11 cellular contexts compared by ENCODE assay signal in the genomic region with DNA sequence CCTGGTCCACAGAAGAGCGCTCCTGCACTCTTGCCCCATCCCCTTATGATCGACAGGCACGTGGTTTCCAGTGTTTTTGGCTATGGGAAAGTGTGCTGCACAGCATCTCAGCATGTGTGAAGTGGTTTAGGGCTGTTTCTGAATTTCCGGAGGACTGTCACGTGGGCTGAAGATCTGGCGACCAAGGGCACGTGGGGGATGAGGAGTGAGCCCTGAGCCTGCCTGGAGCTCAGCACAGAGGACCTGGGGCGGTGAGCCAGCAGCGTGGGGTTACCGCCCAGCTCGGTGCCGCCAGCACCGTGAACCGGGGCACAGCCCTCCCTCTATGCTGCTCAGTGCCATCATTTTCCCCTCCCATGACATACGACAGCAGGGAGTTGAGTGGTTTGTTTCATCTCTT.
DNase-seq lines count a peak whose midpoint lies in the region; ATAC-seq and TF ChIP-seq lines count a peak whose summit lies in the region.
"Had no signal": no experiment of that assay in that cellular context is flagged by ENCODE, and none has a peak within 500 bp of the region (broad histone marks: within the 10 kb centered on the region; RNA-seq: fewer than 3 reads in every experiment).

No MANE protein-coding gene starts in this region.

- peaks cover 0 to 19% (median 6%) of the 10 kb centered on the region in 11 experiments; a peak in 5 of 22 replicates for H3K36me3 ChIP-seq in BLaER1 treated with 17β-estradiol and CSF1 and Interleukin-3, amounts not matched to agents 10 nM and 100 nM

- TF ChIP-seq CTCF in coronary artery (IDR thresholded peaks at IDR 0.05) = no peak

- CTCF ChIA-PET in activated CD4-positive, alpha-beta memory T cell treated with anti-CD3 and anti-CD28 coated beads, Interleukin-2, amount 10 ng/mL, durations not matched to agents 7 days and 5 days (lab: Charles Lee) = no interaction called here

- H3K9me3 Mint-ChIP-seq in activated CD4-positive, alpha-beta memory T cell treated with anti-CD3 and anti-CD28 coated beads, Interleukin-2, amount 10 ng/mL, durations not matched to agents 7 days and 5 days = no peaks in the 10 kb centered on the region

- peak overlapping the region; percentile 50 to 84 (median 70) for H3K4me2 ChIP-seq in BLaER1 treated with 17β-estradiol and CSF1 and Interleukin-3, amounts not matched to agents 10 nM and 100 nM

- no peaks in the 10 kb centered on the region for H3K36me3 Mint-ChIP-seq in activated CD4-positive, alpha-beta memory T cell treated with anti-CD3 and anti-CD28 coated beads, Interleukin-2, amount 10 ng/mL, durations not matched to agents 7 days and 5 days (ENCODE audit: low read depth)

- DNase-seq in activated CD4-positive, alpha-beta memory T cell treated with anti-CD3 and anti-CD28 coated beads, Interleukin-2, amount 10 ng/mL, durations not matched to agents 7 days and 5 days = peak; percentile 64
- DNase-seq in coronary artery (ENCODE audit: low spot score) (peak; percentile 47), medulla oblongata (ENCODE audit: extremely low spot score) (no peak), KBM-7 (no peak)
- peak; percentile 57 for DNase-seq in stimulated activated CD4-positive, alpha-beta T cell treated with anti-CD3 and anti-CD28 coated beads, Interleukin-1b, Interleukin-23, amount 100 ng/mL, for 48 hours
- DNase-seq: NCI-H526 treated with DMSO at 0.1 percent for 48 hours had no signal

- H3K4me1 ChIP-seq in BLaER1 treated with 17β-estradiol and CSF1 and Interleukin-3, amounts not matched to agents 10 nM and 100 nM = peaks cover 17 to 29% (median 26%) of the 10 kb centered on the region in 10 experiments
- H3K4me1 ChIP-seq: ascending aorta had no signal

- POLR2A ChIA-PET in activated CD4-positive, alpha-beta memory T cell treated with anti-CD3 and anti-CD28 coated beads, Interleukin-2, amount 10 ng/mL, durations not matched to agents 7 days and 5 days (lab: Charles Lee) = no interaction called here

- no peaks in the 10 kb centered on the region for H3K27me3 Mint-ChIP-seq in activated CD4-positive, alpha-beta memory T cell treated with anti-CD3 and anti-CD28 coated beads, Interleukin-2, amount 10 ng/mL, durations not matched to agents 7 days and 5 days
- H3K27me3 Mint-ChIP-seq: B cell had no signal

- in situ Hi-C loops in KBM-7 (cut with MboI; ENCODE audit: low pct_unique_long_range_greater_than_20kb, low sequenced_read_pairs) = no loop called here

- H4K20me1 ChIP-seq in BLaER1 treated with 17β-estradiol and CSF1 and Interleukin-3, amounts not matched to agents 10 nM and 100 nM = peaks cover 0 to 22% (median 0%) of the 10 kb centered on the region in 11 experiments; a peak in 3 of 22 replicates

- no peak overlapping the region for H3K4me3 Mint-ChIP-seq in activated CD4-positive, alpha-beta memory T cell treated with anti-CD3 and anti-CD28 coated beads, Interleukin-2, amount 10 ng/mL, durations not matched to agents 7 days and 5 days
- H3K4me3 Mint-ChIP-seq: B cell had no signal

- H3K9me3 ChIP-seq in BLaER1 treated with 17β-estradiol and CSF1 and Interleukin-3, amounts not matched to agents 10 nM and 100 nM (replicated peaks in 1 of 11) = no peaks in the 10 kb centered on the region
- H3K9me3 ChIP-seq: ascending aorta had no signal

- ATAC-seq in HG03039 (IDR thresholded peaks at IDR 0.05; ENCODE audit: unreplicated experiment) = no peak
- no peak for ATAC-seq in GM18870 (IDR thresholded peaks at IDR 0.05; ENCODE audit: unreplicated experiment)

- no peaks in the 10 kb centered on the region for H3K27me3 ChIP-seq in BLaER1 treated with 17β-estradiol and CSF1 and Interleukin-3, amounts not matched to agents 10 nM and 100 nM
- H3K27me3 ChIP-seq: ascending aorta had no signal

- H3K4me3 ChIP-seq in BLaER1 treated with 17β-estradiol and CSF1 and Interleukin-3, amounts not matched to agents 10 nM and 100 nM = no peak overlapping the region
- H3K4me3 ChIP-seq in coronary artery = no peak overlapping the region
- H3K4me3 ChIP-seq: ascending aorta had no signal

- H3K27ac ChIP-seq in BLaER1 treated with 17β-estradiol and CSF1 and Interleukin-3, amounts not matched to agents 10 nM and 100 nM = peak overlapping the region in 2 of 11 experiments; percentile 3 to 17; a peak in 3 of 22 replicates
- no peak overlapping the region for H3K27ac ChIP-seq in coronary artery
- H3K27ac ChIP-seq: ascending aorta had no signal

- peak overlapping the region in 2 of 11 experiments; percentile 50 to 55; a peak in 1 of 22 replicates for H3K9ac ChIP-seq in BLaER1 treated with 17β-estradiol and CSF1 and Interleukin-3, amounts not matched to agents 10 nM and 100 nM

- peak overlapping the region; percentile 1 for H3K27ac Mint-ChIP-seq in activated CD4-positive, alpha-beta memory T cell treated with anti-CD3 and anti-CD28 coated beads, Interleukin-2, amount 10 ng/mL, durations not matched to agents 7 days and 5 days
- H3K27ac Mint-ChIP-seq: B cell had no signal

- peaks cover 14% of the 10 kb centered on the region for H3K4me1 Mint-ChIP-seq in activated CD4-positive, alpha-beta memory T cell treated with anti-CD3 and anti-CD28 coated beads, Interleukin-2, amount 10 ng/mL, durations not matched to agents 7 days and 5 days
- H3K4me1 Mint-ChIP-seq: B cell had no signal

Comparison
In these comparisons a context has a peak if more than half of its experiments do, and no peak if none do; other contexts are left out.
1. DNase-seq: peak in activated CD4-positive, alpha-beta memory T cell treated with anti-CD3 and anti-CD28 coated beads, Interleukin-2, amount 10 ng/mL, durations not matched to agents 7 days and 5 days (single experiment), coronary artery (single experiment) and stimulated activated CD4-positive, alpha-beta T cell treated with anti-CD3 and anti-CD28 coated beads, Interleukin-1b, Interleukin-23, amount 100 ng/mL, for 48 hours (single experiment); none in medulla oblongata (single experiment) and KBM-7 (single experiment).